8 cellular contexts compared by ENCODE assay signal in the genomic region with DNA sequence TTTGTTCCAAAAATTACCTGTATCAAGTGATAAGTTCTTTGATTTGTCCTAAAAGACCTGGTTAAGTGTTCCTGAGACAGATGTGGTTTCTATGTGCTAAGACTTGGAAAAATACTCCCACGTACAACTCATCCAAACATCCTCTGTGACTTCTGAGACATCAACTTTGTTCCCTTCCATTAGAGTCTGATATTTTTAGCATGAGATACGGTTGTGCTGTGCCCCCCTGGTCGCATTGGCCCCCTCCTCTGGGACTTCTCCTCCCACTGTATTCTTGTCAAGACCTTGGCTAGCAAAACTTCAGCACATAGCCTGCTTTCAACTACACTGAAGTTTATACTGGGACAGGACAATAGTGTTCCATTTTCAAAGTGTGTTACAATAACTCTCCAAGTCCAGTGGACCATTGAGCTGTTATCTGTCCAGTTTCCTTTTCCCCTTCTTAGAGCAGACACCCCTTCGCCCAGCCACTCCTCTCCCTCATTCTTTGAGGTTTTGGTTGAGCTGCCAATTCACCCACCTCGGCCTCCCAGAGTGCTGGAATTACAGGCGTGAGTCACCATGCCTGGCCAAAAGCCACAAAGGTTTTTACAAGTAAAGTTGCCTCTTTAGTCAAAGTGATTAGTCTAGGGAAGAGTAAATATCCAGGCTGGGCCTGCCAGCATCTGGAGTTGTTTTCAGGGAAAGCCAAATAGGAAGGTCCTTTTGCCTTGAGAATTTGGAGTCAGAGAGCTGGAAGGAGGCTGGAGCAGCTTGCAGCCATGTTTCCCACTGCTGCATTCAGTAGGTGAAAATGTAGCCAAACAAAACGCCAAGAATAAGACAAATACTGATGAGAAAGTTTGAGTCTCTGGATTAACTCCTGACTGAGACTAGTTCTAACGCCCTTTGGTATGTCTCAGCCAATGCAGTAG. TPM values are rescaled to one million over a fixed set of nuclear protein-coding genes. Genes with fewer than 3 reads are reported as not detected.
DNase-seq lines count a peak whose midpoint lies in the region; ATAC-seq and TF ChIP-seq lines count a peak whose summit lies in the region.

No MANE protein-coding gene starts in this region.

- TF ChIP-seq POLR2A in prostate gland (IDR thresholded peaks at IDR 0.05) = no peak

- WGBS in prostate gland = 25% methylated on average over 8 of the region's 8 CpGs

- TF ChIP-seq CTCF in fibroblast of the aortic adventitia (IDR thresholded peaks at IDR 0.05; ENCODE audit: insufficient read depth, low read length) = no peak
- TF ChIP-seq CTCF in prostate gland (IDR thresholded peaks at IDR 0.05) = no peak

- H3K36me3 ChIP-seq in prostate gland = no peaks in the 10 kb centered on the region

- no peaks in the 10 kb centered on the region for H3K36me3 Mint-ChIP-seq in effector memory CD8-positive, alpha-beta T cell (ENCODE audit: insufficient read depth)

- H3K4me3 ChIP-seq in fibroblast of the aortic adventitia (ENCODE audit: low read depth, low read length) (no peak overlapping the region), prostate gland (no peak overlapping the region)

- H3K4me3 Mint-ChIP-seq in effector memory CD8-positive, alpha-beta T cell = no peak overlapping the region

- H3K27me3 Mint-ChIP-seq in effector memory CD8-positive, alpha-beta T cell = peaks cover 0 to 9% of the 10 kb centered on the region in 2 donors

- peak overlapping the region in 1 of 2 donors; percentile 38 for H3K27ac ChIP-seq in prostate gland

- no peaks in the 10 kb centered on the region for H3K4me1 Mint-ChIP-seq in effector memory CD8-positive, alpha-beta T cell (ENCODE audit: low read depth in 2 of 2)

- intact Hi-C loops in prostate gland (cut with DNase I) = no loop called here

- no peaks in the 10 kb centered on the region for H3K27me3 ChIP-seq in prostate gland (replicated peaks; ENCODE audit: insufficient read depth)

- no peak overlapping the region for H3K27ac Mint-ChIP-seq in effector memory CD8-positive, alpha-beta T cell

- H3K9me3 Mint-ChIP-seq in effector memory CD8-positive, alpha-beta T cell = no peaks in the 10 kb centered on the region

- no peaks in the 10 kb centered on the region for H3K4me1 ChIP-seq in prostate gland (replicated peaks)

- DNase-seq in HCEC 1CT (peak; percentile 96), RKO (ENCODE audit: low spot score) (peak; percentile 77), fibroblast of the aortic adventitia (ENCODE audit: low read depth) (peak; percentile 99), prostate gland (ENCODE audit: low spot score) (peak; percentile 86), NCI-H345 treated with DMSO at 0.1 percent for 48 hours (lab: John Stamatoyannopoulos, UW; ENCODE audit: unreplicated experiment) (no peak)
- no peak for DNase-seq in stimulated activated CD4-positive, alpha-beta T cell treated with anti-CD3 and anti-CD28 coated beads, Interleukin-1b, Interleukin-23, amount 100 ng/mL, for 48 hours
- DNase-seq in effector memory CD8-positive, alpha-beta T cell = no peak

- ATAC-seq in HG02798 (IDR thresholded peaks at IDR 0.05; ENCODE audit: poor library complexity, unreplicated experiment) = no peak
- no peak for ATAC-seq in effector memory CD8-positive, alpha-beta T cell (replicated peaks)

- H3K9me3 ChIP-seq in prostate gland = no peaks in the 10 kb centered on the region

RNA-seq across cellular contexts. Expression of gene PDLIM1, which starts 17.8 kb away (rescaled TPM):
- total RNA-seq in fibroblast of the aortic adventitia (ENCODE audit: low replicate concordance) = 13.5 and 30.0 TPM in 2 replicates
- 10 to 100 TPM; 63.2 to 82.0 TPM for total RNA-seq in prostate gland

Comparison
In these comparisons a context has a peak if more than half of its experiments do, and no peak if none do; other contexts are left out.
1. DNase-seq: peak in HCEC 1CT (single experiment), RKO (single experiment), fibroblast of the aortic adventitia (single experiment) and prostate gland (single experiment); none in stimulated activated CD4-positive, alpha-beta T cell treated with anti-CD3 and anti-CD28 coated beads, Interleukin-1b, Interleukin-23, amount 100 ng/mL, for 48 hours (single experiment), NCI-H345 treated with DMSO at 0.1 percent for 48 hours (single experiment) and effector memory CD8-positive, alpha-beta T cell (0 of 3).